Comparison of ENCODE assay signal across 11 cellular contexts in the genomic region with DNA sequence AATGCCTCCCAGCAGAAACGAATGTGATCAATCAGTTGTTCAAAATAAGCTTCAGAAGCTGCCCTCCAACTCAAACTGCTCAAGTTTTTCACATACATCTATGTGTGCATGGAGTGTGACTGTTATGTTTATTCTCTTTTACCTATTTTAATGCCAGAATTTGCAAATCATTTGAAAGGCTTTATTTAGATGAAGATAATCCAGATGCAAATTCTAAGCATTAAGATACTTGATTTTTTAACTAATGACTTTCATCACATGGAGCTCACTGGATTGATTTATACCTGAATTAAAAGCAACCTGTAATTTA.
DNase-seq lines count a peak whose midpoint lies in the region; ATAC-seq, FAIRE-seq and TF ChIP-seq lines count a peak whose summit lies in the region.
"Had no signal": no experiment of that assay in that cellular context is flagged by ENCODE, and none has a peak within 500 bp of the region (broad histone marks: within the 10 kb centered on the region; RNA-seq: fewer than 3 reads in every experiment).

No MANE protein-coding gene starts in this region.

- ATAC-seq in A549 (no peak; a peak in 1 of 6 replicates), GM23338 (no peak)
- ATAC-seq in activated T-cell treated with anti-CD3 and anti-CD28 coated beads, Interleukin-2, amount 50 U/mL, for 72 hours (replicated peaks in 1 of 2): no peak
- ATAC-seq: T-helper 17 cell had no signal

- H4K20me1 ChIP-seq in GM23338 (replicated peaks; ENCODE audit: insufficient read depth): no peaks in the 10 kb centered on the region

- no peaks in the 10 kb centered on the region for H3K79me2 ChIP-seq in GM23338 (replicated peaks; ENCODE audit: insufficient read depth)

- no peaks in the 10 kb centered on the region for H3F3A ChIP-seq in GM23338 (replicated peaks; ENCODE audit: low read depth)

- H3K9me3 Mint-ChIP-seq in GM23338 (no peaks in the 10 kb centered on the region), chondrocyte (ENCODE audit: low read depth) (no peaks in the 10 kb centered on the region)
- H3K9me3 Mint-ChIP-seq in activated T-cell treated with anti-CD3 and anti-CD28 coated beads, Interleukin-2, amount 50 U/mL, for 72 hours: no peaks in the 10 kb centered on the region

- no peak overlapping the region for H2AFZ ChIP-seq in GM23338

- H3K36me3 Mint-ChIP-seq in GM23338 (ENCODE audit: low read depth) (no peaks in the 10 kb centered on the region; the same call in 2 of the 3 replicates), chondrocyte (ENCODE audit: low read depth) (no peaks in the 10 kb centered on the region)
- H3K36me3 Mint-ChIP-seq in activated T-cell treated with anti-CD3 and anti-CD28 coated beads, Interleukin-2, amount 50 U/mL, for 72 hours (ENCODE audit: insufficient read depth in 2 of 2): no peaks in the 10 kb centered on the region

- H3K4me2 ChIP-seq in A549 (peak overlapping the region; percentile 65), GM23338 (peak overlapping the region; percentile 10; the same call in 1 of the 2 replicates)

- 0% methylated on average over 1 of the region's 1 CpG for WGBS in A549 (ENCODE audit: missing lambda C conversion rate)

- POLR2A ChIA-PET in A549 (lab: Yijun Ruan, JAX): no interaction called here
- POLR2A ChIA-PET in RWPE1 (lab: Yijun Ruan, JAX; ENCODE audit: low non-redundant PET): no interaction called here

- DNase-seq in A549 (ENCODE audit: low read depth in 1 of 2, low spot score in 1 of 2) (no peak), GM23338 (ENCODE audit: low spot score) (no peak), chondrocyte (ENCODE audit: low spot score) (no peak), Peyer's patch (no peak), GM19238 (ENCODE audit: insufficient read length, low spot score) (no peak), RWPE1 (ENCODE audit: low spot score) (no peak)
- DNase-seq in activated T-cell treated with anti-CD3 and anti-CD28 coated beads, Interleukin-2, amount 50 U/mL, for 72 hours: no peak
- DNase-seq: GOT3, T-helper 17 cell had no signal

- TF ChIP-seq EP300 in A549 (IDR thresholded peaks at IDR 0.05): no peak

- H3K4me1 Mint-ChIP-seq in GM23338 (peaks cover 32% of the 10 kb centered on the region), chondrocyte (ENCODE audit: low read depth) (no peaks in the 10 kb centered on the region)
- H3K4me1 Mint-ChIP-seq in activated T-cell treated with anti-CD3 and anti-CD28 coated beads, Interleukin-2, amount 50 U/mL, for 72 hours (ENCODE audit: low read depth): no peaks in the 10 kb centered on the region
- H3K4me1 Mint-ChIP-seq: T-helper 17 cell had no signal

- H3K4me1 ChIP-seq in A549 (no peaks in the 10 kb centered on the region; the same call in 2 of the 3 replicates), GM23338 (ENCODE audit: insufficient read depth) (peaks cover 48% of the 10 kb centered on the region), Peyer's patch (no peaks in the 10 kb centered on the region)

- H3K4me3 Mint-ChIP-seq in GM23338: no peak overlapping the region
- no peak overlapping the region for H3K4me3 Mint-ChIP-seq in chondrocyte (ENCODE audit: unreplicated experiment)
- no peak overlapping the region for H3K4me3 Mint-ChIP-seq in activated T-cell treated with anti-CD3 and anti-CD28 coated beads, Interleukin-2, amount 50 U/mL, for 72 hours
- H3K4me3 Mint-ChIP-seq: T-helper 17 cell had no signal

- H3K9me2 ChIP-seq in GM23338 (ENCODE audit: insufficient read depth): no peaks in the 10 kb centered on the region

- peak; percentile 31; the same call in 1 of the 3 replicates for TF ChIP-seq CTCF in A549 (IDR thresholded peaks at IDR 0.05)
- no peak for TF ChIP-seq CTCF in GM23338 (conservative IDR thresholded peaks at IDR 0.05; ENCODE audit: low read depth in 2 of 2)
- TF ChIP-seq CTCF in LNCAP (IDR thresholded peaks at IDR 0.05): peak; percentile 5; the same call in 1 of the 2 replicates
- TF ChIP-seq CTCF in chondrocyte (IDR thresholded peaks at IDR 0.05): peak; percentile 35
- TF ChIP-seq CTCF in Peyer's patch (IDR thresholded peaks at IDR 0.05): no peak
- no peak; the same call in 1 of the 2 replicates for TF ChIP-seq CTCF in RWPE1 (conservative IDR thresholded peaks at IDR 0.05; ENCODE audit: low read depth)

- H3K27me3 ChIP-seq in GM23338 (ENCODE audit: insufficient read depth): no peaks in the 10 kb centered on the region
- no peaks in the 10 kb centered on the region for H3K27me3 ChIP-seq in Peyer's patch

- H3K9me3 ChIP-seq in A549: no peaks in the 10 kb centered on the region
- no peaks in the 10 kb centered on the region for H3K9me3 ChIP-seq in Peyer's patch

- CTCF ChIA-PET in A549 (lab: Yijun Ruan, JAX) (interaction anchor here (0.6 to 3.6 kb wide), 20 partner anchors 10 to 1071 kb away, joined by 3 to 27 read pairs (median 4); no protein-coding TSS in a partner anchor), RWPE1 (lab: Yijun Ruan, JAX) (interaction anchor here (0.7 to 1.3 kb wide), 4 partner anchors 12 to 444 kb away, joined by 3 to 4 read pairs (median 3); no protein-coding TSS in a partner anchor)

- H3K27ac Mint-ChIP-seq in GM23338 (no peak overlapping the region), chondrocyte (ENCODE audit: unreplicated experiment) (no peak overlapping the region)
- H3K27ac Mint-ChIP-seq in activated T-cell treated with anti-CD3 and anti-CD28 coated beads, Interleukin-2, amount 50 U/mL, for 72 hours: no peak overlapping the region
- H3K27ac Mint-ChIP-seq: T-helper 17 cell had no signal

- TF ChIP-seq POLR2A in A549 (IDR thresholded peaks at IDR 0.05; ENCODE audit: low read length): no peak
- TF ChIP-seq POLR2A in Peyer's patch (IDR thresholded peaks at IDR 0.05): no peak

- no peak for FAIRE-seq in A549 (lab: Jason Lieb, UNC)

- H3K36me3 ChIP-seq in GM23338 (ENCODE audit: insufficient read depth) (no peaks in the 10 kb centered on the region), Peyer's patch (no peaks in the 10 kb centered on the region)

- H3K27me3 Mint-ChIP-seq in GM23338 (ENCODE audit: insufficient read depth, low read depth, poor library complexity) (peaks cover 2% of the 10 kb centered on the region), chondrocyte (ENCODE audit: low read depth) (peaks cover 24% of the 10 kb centered on the region)
- peaks cover 22% of the 10 kb centered on the region for H3K27me3 Mint-ChIP-seq in activated T-cell treated with anti-CD3 and anti-CD28 coated beads, Interleukin-2, amount 50 U/mL, for 72 hours (ENCODE audit: low read depth)

- H3K4me3 ChIP-seq in A549 (no peak overlapping the region), GM23338 (no peak overlapping the region), Peyer's patch (no peak overlapping the region)
- H3K4me3 ChIP-seq: K562 had no signal

- H3K27ac ChIP-seq in A549: no peak overlapping the region; a peak in 1 of 6 replicates
- H3K27ac ChIP-seq in GM23338 (ENCODE audit: low read depth): no peak overlapping the region
- no peak overlapping the region for H3K27ac ChIP-seq in Peyer's patch
- H3K27ac ChIP-seq in RWPE1: no peak overlapping the region

- TF ChIP-seq RAD21 in A549 (conservative IDR thresholded peaks at IDR 0.05 in 1 of 2, IDR thresholded peaks at IDR 0.05 in 1 of 2): peak in 1 of 2 experiments; percentile 11; a peak in 1 of 5 replicates

TF ChIP-seq in A549, 52 proteins besides CTCF, POLR2A, EP300 and RAD21:
- TF ChIP-seq HOXB5 (CRISPR knock-in tag; IDR thresholded peaks at IDR 0.05) (no peak), HDAC2 (IDR thresholded peaks at IDR 0.05) (no peak), ZFP36 (IDR thresholded peaks at IDR 0.05; ENCODE audit: borderline replicate concordance, partially characterized antibody) (no peak), TFCP2L1 (CRISPR knock-in tag; IDR thresholded peaks at IDR 0.05) (no peak), RNF2 (IDR thresholded peaks at IDR 0.05; ENCODE audit: borderline replicate concordance, low read depth) (no peak), HOXA7 (CRISPR knock-in tag; IDR thresholded peaks at IDR 0.05) (no peak), FOSB (CRISPR knock-in tag; IDR thresholded peaks at IDR 0.05) (no peak)
- TF ChIP-seq, protein P1, sequence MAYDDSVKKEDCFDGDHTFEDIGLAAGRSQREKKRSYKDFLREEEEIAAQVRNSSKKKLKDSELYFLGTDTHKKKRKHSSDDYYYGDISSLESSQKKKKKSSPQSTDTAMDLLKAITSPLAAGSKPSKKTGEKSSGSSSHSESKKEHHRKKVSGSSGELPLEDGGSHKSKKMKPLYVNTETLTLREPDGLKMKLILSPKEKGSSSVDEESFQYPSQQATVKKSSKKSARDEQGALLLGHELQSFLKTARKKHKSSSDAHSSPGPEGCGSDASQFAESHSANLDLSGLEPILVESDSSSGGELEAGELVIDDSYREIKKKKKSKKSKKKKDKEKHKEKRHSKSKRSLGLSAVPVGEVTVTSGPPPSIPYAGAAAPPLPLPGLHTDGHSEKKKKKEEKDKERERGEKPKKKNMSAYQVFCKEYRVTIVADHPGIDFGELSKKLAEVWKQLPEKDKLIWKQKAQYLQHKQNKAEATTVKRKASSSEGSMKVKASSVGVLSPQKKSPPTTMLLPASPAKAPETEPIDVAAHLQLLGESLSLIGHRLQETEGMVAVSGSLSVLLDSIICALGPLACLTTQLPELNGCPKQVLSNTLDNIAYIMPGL (CRISPR knock-in tag; IDR thresholded peaks at IDR 0.05; ENCODE audit: borderline replicate concordance): no peak
TF ChIP-seq in A549: peak in this region for 0.

TF ChIP-seq in GM23338, 12 proteins besides CTCF, POLR2A, EP300 and RAD21:
- TF ChIP-seq STAT1 (IDR thresholded peaks at IDR 0.05; ENCODE audit: unreplicated experiment) (no peak), CREB1 (CRISPR knock-in tag; IDR thresholded peaks at IDR 0.05; ENCODE audit: low read depth) (no peak), EZH2 (IDR thresholded peaks at IDR 0.05; ENCODE audit: low read depth, unreplicated experiment) (no peak)

Comparison
In these comparisons a context has a peak if more than half of its experiments do, and no peak if none do; other contexts are left out.
1. CTCF ChIP-seq: peak in A549 (single experiment), LNCAP (single experiment) and chondrocyte (single experiment); none in GM23338 (0 of 2), Peyer's patch (0 of 6) and RWPE1 (single experiment).